In the genomic region with DNA sequence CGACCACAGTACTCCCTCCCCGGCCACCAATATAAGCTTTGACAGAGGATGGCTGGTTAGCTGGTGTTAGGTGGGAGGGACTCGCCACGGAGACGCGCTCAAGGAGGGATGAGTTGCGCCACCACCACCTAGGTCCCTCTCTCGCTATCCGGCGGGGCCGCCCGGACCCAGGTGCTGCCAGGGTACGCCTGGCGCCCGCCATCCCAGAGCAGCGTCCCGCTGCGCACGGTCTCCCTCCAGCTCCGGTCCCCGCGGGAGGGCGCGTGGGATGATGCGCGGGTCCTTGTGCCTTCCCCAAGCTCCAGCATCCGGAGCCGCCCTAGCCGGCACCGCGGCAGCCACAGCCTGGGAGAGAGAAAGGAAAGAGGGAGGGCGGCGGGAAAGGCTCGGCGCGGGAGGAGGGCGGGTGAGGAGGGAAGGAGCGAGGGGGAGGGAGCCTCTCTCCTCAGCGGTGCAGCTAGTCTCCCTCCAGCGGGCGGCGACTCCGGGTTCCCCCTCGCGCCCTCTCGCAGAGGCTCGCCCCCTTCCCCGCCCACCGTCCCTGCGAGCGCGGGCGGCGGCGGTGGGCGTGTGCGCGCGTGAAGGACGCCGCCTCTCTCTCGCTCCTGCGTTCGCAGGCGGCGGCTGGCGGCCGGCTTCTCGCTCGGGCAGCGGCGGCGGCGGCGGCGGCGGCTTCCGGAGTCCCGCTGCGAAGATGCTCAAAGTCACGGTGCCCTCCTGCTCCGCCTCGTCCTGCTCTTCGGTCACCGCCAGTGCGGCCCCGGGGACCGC, we compare ENCODE assay signal across 8 cellular contexts. TPM values are rescaled to one million over a fixed set of nuclear protein-coding genes. Genes with fewer than 3 reads are reported as not detected.
DNase-seq lines count a peak whose midpoint lies in the region; ATAC-seq, FAIRE-seq and TF ChIP-seq lines count a peak whose summit lies in the region.

Gene CAMK4 (plus strand): TSS at position 595 of the 771 bp plus-strand sequence. CDS start 100 bp downstream, at position 695.

- peak; percentile 81 for ATAC-seq in body of pancreas

- no peak within 1 kb of the TSS for H3K27ac ChIP-seq in body of pancreas
- no peak within 1 kb of the TSS for H3K27ac ChIP-seq in iPS-18a (ENCODE audit: low read length)
- peak within 1 kb of the TSS in 1 of 2 donors; percentile 47 for H3K27ac ChIP-seq in small intestine (ENCODE audit: low read depth in 1 of 2, low read length in 1 of 2)

- intact Hi-C loops in body of pancreas (cut with DNase I), result no loop called here

- H3K27me3 ChIP-seq in body of pancreas (no peaks in the 10 kb centered on the region), iPS-18a (ENCODE audit: control insufficient read depth, insufficient read depth, low read length) (peaks cover 27% of the 10 kb centered on the region), small intestine (ENCODE audit: control insufficient read depth in 2 of 2, insufficient read depth in 2 of 2, low read length in 2 of 2) (no peaks in the 10 kb centered on the region)

- 1% methylated on average over 29 to 78 of the region's 88 CpGs for WGBS in body of pancreas, 2 donors
- 0 to 1% (median 1%) methylated on average over 59 to 88 of the region's 88 CpGs for WGBS in small intestine, 3 donors

- no peaks in the 10 kb centered on the region for H3K36me3 ChIP-seq in body of pancreas (replicated peaks in 1 of 2; ENCODE audit: insufficient read depth in 1 of 2, low read depth in 2 of 2)
- H3K36me3 ChIP-seq in iPS-18a (ENCODE audit: control insufficient read depth, low read depth, low read length), result no peaks in the 10 kb centered on the region
- no peaks in the 10 kb centered on the region for H3K36me3 ChIP-seq in small intestine (ENCODE audit: control insufficient read depth in 2 of 2, insufficient read depth in 2 of 2, low read length in 2 of 2)

- H3K27me3 Mint-ChIP-seq in HFFc6 (ENCODE audit: insufficient read depth), result no peaks in the 10 kb centered on the region

- H3K27ac Mint-ChIP-seq in HFFc6, result peak within 1 kb of the TSS; percentile 44; the same call in 1 of the 2 replicates

- H3K9ac ChIP-seq in iPS-18a (ENCODE audit: low read length), result peak within 1 kb of the TSS; percentile 57

- H3K4me1 ChIP-seq in body of pancreas (peaks cover 16% of the 10 kb centered on the region), iPS-18a (ENCODE audit: control insufficient read depth, low read depth, low read length) (peaks cover 11% of the 10 kb centered on the region), small intestine (ENCODE audit: control insufficient read depth in 2 of 2, insufficient read depth in 1 of 2, low read depth in 1 of 2, low read length in 1 of 2) (peaks cover 0 to 6% of the 10 kb centered on the region in 2 donors)

- no peaks in the 10 kb centered on the region for H3K9me3 Mint-ChIP-seq in HFFc6

- TF ChIP-seq POLR2A in GM12892 (IDR thresholded peaks at IDR 0.05; ENCODE audit: low read depth, low read length), result no peak
- TF ChIP-seq POLR2A in body of pancreas (IDR thresholded peaks at IDR 0.05), result no peak

- no peaks in the 10 kb centered on the region for H3K36me3 Mint-ChIP-seq in HFFc6 (ENCODE audit: low read depth)

- H3K4me3 Mint-ChIP-seq in HFFc6, result peak within 1 kb of the TSS; percentile 87

- FAIRE-seq in GM12892 (lab: Jason Lieb, UNC) (peak; percentile 92), small intestine (lab: Jason Lieb, UNC) (no peak)

- H3K4me1 Mint-ChIP-seq in HFFc6 (ENCODE audit: low read depth), result peaks cover 22% of the 10 kb centered on the region

- H3K9me3 ChIP-seq in body of pancreas (no peaks in the 10 kb centered on the region), iPS-18a (ENCODE audit: control insufficient read depth, low read depth, low read length) (no peaks in the 10 kb centered on the region), small intestine (ENCODE audit: control insufficient read depth, low read depth) (no peaks in the 10 kb centered on the region)

- TF ChIP-seq CTCF in HFFc6 (IDR thresholded peaks at IDR 0.05) (peak; percentile 33; the same call in 1 of the 2 replicates), body of pancreas (IDR thresholded peaks at IDR 0.05) (peak in 1 of 7 experiments; percentile 13)

- DNase-seq in GM12892 (ENCODE audit: insufficient read length) (peak; percentile 71), HFFc6 (peak; percentile 57), NCI-H1105 (lab: John Stamatoyannopoulos, UW) (peak; percentile 64), T1000 (lab: John Stamatoyannopoulos, UW) (peak; percentile 64), body of pancreas (peak; percentile 35 to 65 (median 42)), small intestine (peak; percentile 32), KG1 (lab: John Stamatoyannopoulos, UW) (no peak)

- H3K4me3 ChIP-seq in body of pancreas (peak within 1 kb of the TSS; percentile 9 to 26), iPS-18a (ENCODE audit: low read length) (peak within 1 kb of the TSS; percentile 78), small intestine (ENCODE audit: low read depth in 1 of 2, low read length in 2 of 2) (peak within 1 kb of the TSS; percentile 62 to 70)

RNA-seq across cellular contexts. Expression of gene CAMK4, which starts in this region (rescaled TPM):
- 34.9 TPM for polyA plus RNA-seq in GM12892 (2012; ENCODE audit: missing spikeins)
- total RNA-seq in HFFc6 (2021; fragmentation: NEBNext Ultra II Directional; extraction: Animal tissue kit (Norgen Biotek cat#: 25700)), result 1 to 10 TPM; 3.8 to 5.7 (median 4.4) TPM
- under 1 TPM in 1 of 2 donors, not detected in 1; 0.78 TPM for total RNA-seq in body of pancreas
- polyA plus RNA-seq in small intestine, result 1 to 10 TPM in 2 of 3 donors, under 1 TPM in 1; 0.89 to 2.4 (median 2.0) TPM

Comparison
In these comparisons a context has a peak if more than half of its experiments do, and no peak if none do; other contexts are left out.
1. Peak in DNase-seq, ATAC-seq and H3K4me3 ChIP-seq in body of pancreas; RNA of the gene not detected or under 1 TPM.
2. H3K4me3 ChIP-seq: peak in every context shown above with its lines; median percentile 78 in iPS-18a; 66 in small intestine; 18 in body of pancreas.